In the genomic region with DNA sequence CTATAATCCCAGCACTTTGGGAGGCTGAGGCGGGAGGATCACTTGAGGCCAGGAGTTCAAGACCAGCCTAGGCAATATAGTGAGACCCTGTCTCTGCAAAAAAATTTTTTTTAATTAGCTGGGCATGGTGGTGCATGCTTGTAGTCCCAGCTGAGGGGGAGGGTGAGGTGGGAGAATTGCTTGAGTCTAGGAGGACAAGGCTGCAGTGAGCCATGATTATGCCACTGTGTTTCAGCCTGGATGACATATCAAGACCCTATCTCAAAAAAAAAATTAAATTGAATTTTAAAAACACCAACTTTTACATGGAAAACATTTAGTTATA, we compare ENCODE assay signal across 9 cellular contexts. TPM values are rescaled to one million over a fixed set of nuclear protein-coding genes. Genes with fewer than 3 reads are reported as not detected.
A peak's percentile ranks its signal among the peaks of the same experiment; 100 is the strongest.
DNase-seq lines count a peak whose midpoint lies in the region; ATAC-seq and TF ChIP-seq lines count a peak whose summit lies in the region.
"Not testable (repeated sequence)": the region's sequence is repeated elsewhere in the genome, so short reads cannot be mapped to it uniquely, and the experiment has no call there.
"Had no signal": no experiment of that assay in that cellular context is flagged by ENCODE, and none has a peak within 500 bp of the region (broad histone marks: within the 10 kb centered on the region; RNA-seq: fewer than 3 reads in every experiment).

No MANE protein-coding gene starts in this region.

- POLR2A ChIA-PET in activated CD8-positive, alpha-beta T cell treated with anti-CD3 and anti-CD28 coated beads, Interleukin-2, amount 10 ng/mL, durations not matched to agents 7 days and 5 days (lab: Charles Lee): interaction anchor here (0.6 to 1.9 kb wide), 3 partner anchors 135 to 674 kb away, joined by 3 to 7 read pairs (median 5); no protein-coding TSS in a partner anchor

- peak overlapping the region; percentile 96 for H3K27ac Mint-ChIP-seq in activated CD8-positive, alpha-beta T cell treated with anti-CD3 and anti-CD28 coated beads, Interleukin-2, amount 10 ng/mL, durations not matched to agents 7 days and 5 days

- peak overlapping the region; percentile 96 for H3K4me3 Mint-ChIP-seq in activated CD8-positive, alpha-beta T cell treated with anti-CD3 and anti-CD28 coated beads, Interleukin-2, amount 10 ng/mL, durations not matched to agents 7 days and 5 days

- 18 to 60% (median 33%) methylated on average over 1 of the region's 1 CpG for WGBS in spleen, 5 donors

- peak overlapping the region; percentile 92; the same call in 1 of the 2 replicates for H2AFZ ChIP-seq in OCI-LY1 (ENCODE audit: low read length)

- intact Hi-C loops in colonic mucosa (cut with DNase I); lower lobe of right lung (cut with DNase I); spleen (cut with DNase I; ENCODE audit: low total_unique reads): not testable (repeated sequence)

- H3F3A ChIP-seq in OCI-LY1 (ENCODE audit: insufficient read depth, low read length): not testable (repeated sequence)

- peaks cover 39% of the 10 kb centered on the region for H3K4me1 Mint-ChIP-seq in activated CD8-positive, alpha-beta T cell treated with anti-CD3 and anti-CD28 coated beads, Interleukin-2, amount 10 ng/mL, durations not matched to agents 7 days and 5 days (ENCODE audit: low read depth)

- H3K4me2 ChIP-seq in OCI-LY1 (ENCODE audit: low read length): peak overlapping the region; percentile 88

- not testable (repeated sequence) for H4K20me1 ChIP-seq in OCI-LY1 (ENCODE audit: insufficient read depth, low read length)

- H3K79me2 ChIP-seq in OCI-LY1 (ENCODE audit: insufficient read depth, low read length): peaks cover 20% of the 10 kb centered on the region

- H3K4me1 ChIP-seq in OCI-LY1 (ENCODE audit: insufficient read depth, low read length, severe bottlenecking) (peaks cover 42% of the 10 kb centered on the region), lower lobe of right lung (peaks cover 22% of the 10 kb centered on the region), spleen (peaks cover 29 to 65% (median 51%) of the 10 kb centered on the region in 6 donors)
- not testable (repeated sequence) for H3K4me1 ChIP-seq in colonic mucosa

- CTCF ChIA-PET in activated CD8-positive, alpha-beta T cell treated with anti-CD3 and anti-CD28 coated beads, Interleukin-2, amount 10 ng/mL, durations not matched to agents 7 days and 5 days (lab: Charles Lee): interaction anchor here (0.7 to 2.6 kb wide), 4 partner anchors 9 to 237 kb away, joined by 3 to 10 read pairs (median 4); no protein-coding TSS in a partner anchor

- not testable (repeated sequence) for DNase-seq in activated CD8-positive, alpha-beta T cell treated with anti-CD3 and anti-CD28 coated beads, Interleukin-2, amount 10 ng/mL, durations not matched to agents 7 days and 5 days; colonic mucosa; lower lobe of right lung; spleen

- not testable (repeated sequence) for TF ChIP-seq CTCF in OCI-LY1 (IDR thresholded peaks at IDR 0.05; ENCODE audit: low read length); colonic mucosa (IDR thresholded peaks at IDR 0.05); lower lobe of right lung (IDR thresholded peaks at IDR 0.05); spleen (IDR thresholded peaks at IDR 0.05 in 8 of 11, conservative IDR thresholded peaks at IDR 0.05 in 3 of 11)

- TF ChIP-seq POLR2A in spleen (IDR thresholded peaks at IDR 0.05): not testable (repeated sequence)

- H3K9me3 ChIP-seq in OCI-LY1 (ENCODE audit: low read length); colonic mucosa; lower lobe of right lung; spleen: not testable (repeated sequence)

- not testable (repeated sequence) for H3K9me3 Mint-ChIP-seq in activated CD8-positive, alpha-beta T cell treated with anti-CD3 and anti-CD28 coated beads, Interleukin-2, amount 10 ng/mL, durations not matched to agents 7 days and 5 days (ENCODE audit: insufficient read depth)

- peaks cover 26% of the 10 kb centered on the region for H3K36me3 Mint-ChIP-seq in activated CD8-positive, alpha-beta T cell treated with anti-CD3 and anti-CD28 coated beads, Interleukin-2, amount 10 ng/mL, durations not matched to agents 7 days and 5 days (ENCODE audit: low read depth)

- ATAC-seq in GM19043 (IDR thresholded peaks at IDR 0.05; ENCODE audit: low read depth, unreplicated experiment) (peak; percentile 10), HG03045 (IDR thresholded peaks at IDR 0.05; ENCODE audit: unreplicated experiment) (peak; percentile 7)
- ATAC-seq in activated CD8-positive, alpha-beta T cell treated with anti-CD3 and anti-CD28 coated beads, Interleukin-2, amount 10 ng/mL, durations not matched to agents 7 days and 5 days; lower lobe of right lung: not testable (repeated sequence)

- H3K27me3 ChIP-seq in OCI-LY1 (ENCODE audit: insufficient read depth, low read length); colonic mucosa; lower lobe of right lung (ENCODE audit: low read depth); spleen (replicated peaks in 1 of 7): not testable (repeated sequence)

- not testable (repeated sequence) for H3K27me3 Mint-ChIP-seq in activated CD8-positive, alpha-beta T cell treated with anti-CD3 and anti-CD28 coated beads, Interleukin-2, amount 10 ng/mL, durations not matched to agents 7 days and 5 days (ENCODE audit: low read depth)

- H3K9me2 ChIP-seq in OCI-LY1 (ENCODE audit: low read depth, low read length): not testable (repeated sequence)

- H3K27ac ChIP-seq in OCI-LY1 (ENCODE audit: low read depth, low read length, poor library complexity, severe bottlenecking) (peak overlapping the region; percentile 85), colonic mucosa (peak overlapping the region; percentile 78), lower lobe of right lung (peak overlapping the region; percentile 88), spleen (peak overlapping the region; percentile 79 to 92 (median 90))

- peak overlapping the region; percentile 87 for H3K9ac ChIP-seq in OCI-LY1 (ENCODE audit: low read length)
- H3K9ac ChIP-seq in colonic mucosa (ENCODE audit: low read depth in 2 of 2, low read length in 2 of 2): peak overlapping the region in 1 of 2 donors; percentile 52

- H3K4me3 ChIP-seq in OCI-LY1 (ENCODE audit: low read depth, low read length, poor library complexity, severe bottlenecking) (peak overlapping the region; percentile 82), colonic mucosa (peak overlapping the region; percentile 23), lower lobe of right lung (peak overlapping the region; percentile 55), spleen (peak overlapping the region; percentile 33 to 75 (median 48))

- H3K36me3 ChIP-seq in OCI-LY1 (ENCODE audit: insufficient read depth, low read length) (peaks cover 22% of the 10 kb centered on the region), spleen (peaks cover 0 to 27% (median 2%) of the 10 kb centered on the region in 6 donors)
- not testable (repeated sequence) for H3K36me3 ChIP-seq in colonic mucosa, lower lobe of right lung

RNA-seq across cellular contexts. Expression of gene CTSS, which starts 0.4 kb away (rescaled TPM):
- total RNA-seq in activated CD8-positive, alpha-beta T cell treated with anti-CD3 and anti-CD28 coated beads, Interleukin-2, amount 10 ng/mL, durations not matched to agents 7 days and 5 days: 10 to 100 TPM; 65.8 to 73.2 TPM
- 100 to 1,000 TPM; 210 to 554 TPM for total RNA-seq in colonic mucosa
- total RNA-seq in lower lobe of right lung: 824 TPM
- total RNA-seq in spleen: 100 to 1,000 TPM; 495 to 685 (median 618) TPM
- polyA plus RNA-seq in spleen: 100 to 1,000 TPM; 117 to 181 (median 137) TPM
- total RNA-seq: endodermal cell, H7 had no signal

RNA-seq across cellular contexts. Expression of gene CTSK, which starts 42.1 kb away (rescaled TPM):
- total RNA-seq in activated CD8-positive, alpha-beta T cell treated with anti-CD3 and anti-CD28 coated beads, Interleukin-2, amount 10 ng/mL, durations not matched to agents 7 days and 5 days: 1 to 10 TPM; 5.9 to 6.4 TPM
- 10 to 100 TPM; 11.4 to 33.6 TPM for total RNA-seq in colonic mucosa
- 29.4 TPM for total RNA-seq in lower lobe of right lung
- total RNA-seq in spleen: 10 to 100 TPM; 11.5 to 23.6 (median 20.6) TPM
- 10 to 100 TPM; 28.5 to 68.2 (median 49.2) TPM for polyA plus RNA-seq in spleen

RNA-seq across cellular contexts. Expression of gene HORMAD1, which starts 45.2 kb away (rescaled TPM):
- total RNA-seq in activated CD8-positive, alpha-beta T cell treated with anti-CD3 and anti-CD28 coated beads, Interleukin-2, amount 10 ng/mL, durations not matched to agents 7 days and 5 days: under 1 TPM in 1 of 2 experiments, not detected in 1; 0.40 TPM
- total RNA-seq in colonic mucosa (1 to 10 TPM in 1 of 2 donors, not detected in 1; 1.1 TPM), lower lobe of right lung (2.7 TPM), spleen (10 to 100 TPM in 1 of 7 donors, 1 to 10 TPM in 6; 3.0 to 14.1 (median 4.7) TPM)
- 1 to 10 TPM in 1 of 3 donors, under 1 TPM in 2; 0.41 to 1.8 (median 0.70) TPM for polyA plus RNA-seq in spleen
- total RNA-seq: endodermal cell, H7 had no signal

Comparison
In these comparisons a context has a peak if more than half of its experiments do, and no peak if none do; other contexts are left out.
1. H3K4me3 ChIP-seq: peak in every context shown above with its lines; median percentile 82 in OCI-LY1; 55 in lower lobe of right lung; 48 in spleen; 23 in colonic mucosa.